9 cellular contexts compared by ENCODE assay signal in genomic region chr9:121322037-121322736, GRCh38. TPM values are rescaled to one million over a fixed set of nuclear protein-coding genes. Genes with fewer than 3 reads are reported as not detected.
A peak's percentile ranks its signal among the peaks of the same experiment; 100 is the strongest.
DNase-seq lines count a peak whose midpoint lies in the region; ATAC-seq, FAIRE-seq and TF ChIP-seq lines count a peak whose summit lies in the region.
"Had no signal": no experiment of that assay in that cellular context is flagged by ENCODE, and none has a peak within 500 bp of the region (broad histone marks: within the 10 kb centered on the region; RNA-seq: fewer than 3 reads in every experiment).

No MANE protein-coding gene starts in this region.

- peaks cover 13 to 63% of the 10 kb centered on the region in 2 donors for H3K4me1 ChIP-seq in muscle layer of duodenum (ENCODE audit: control insufficient read depth in 1 of 2, insufficient read depth in 2 of 2, low read length in 2 of 2)

- peak; percentile 88 for DNase-seq in AG09319 (ENCODE audit: extremely low read depth, low read depth)
- peak; percentile 96 for DNase-seq in LHCN-M2 (ENCODE audit: low read depth)
- peak; percentile 100 for DNase-seq in bronchial epithelial cell (ENCODE audit: low read depth)
- no peak for DNase-seq in NOMO-1 (lab: John Stamatoyannopoulos, UW; ENCODE audit: unreplicated experiment in 2 of 2)
- no peak for DNase-seq in middle frontal gyrus (ENCODE audit: extremely low spot score, low spot score)

- H3K9me3 ChIP-seq in muscle layer of duodenum (ENCODE audit: control insufficient read depth in 1 of 2, low read length in 2 of 2): no peaks in the 10 kb centered on the region

- H3K27me3 ChIP-seq in bronchial epithelial cell (ENCODE audit: control insufficient read depth, insufficient read depth, low read length) (no peaks in the 10 kb centered on the region), muscle layer of duodenum (ENCODE audit: low read depth, low read length) (no peaks in the 10 kb centered on the region)

- peaks cover 24% of the 10 kb centered on the region for H3K36me3 ChIP-seq in bronchial epithelial cell (ENCODE audit: control insufficient read depth, insufficient read depth, low read length)
- H3K36me3 ChIP-seq in muscle layer of duodenum (ENCODE audit: control insufficient read depth in 1 of 2, insufficient read depth in 2 of 2, low read length in 2 of 2): peaks cover 70 to 72% of the 10 kb centered on the region in 2 donors

- H3K4me3 ChIP-seq in bronchial epithelial cell (ENCODE audit: low read depth, low read length) (no peak overlapping the region), muscle layer of duodenum (ENCODE audit: low read depth in 1 of 2, low read length in 2 of 2) (no peak overlapping the region)

- FAIRE-seq in bronchial epithelial cell (lab: Jason Lieb, UNC): no peak
- FAIRE-seq: colon had no signal

- no peak for ATAC-seq in HG02759 (IDR thresholded peaks at IDR 0.05; ENCODE audit: unreplicated experiment)
- ATAC-seq in GM21528 (IDR thresholded peaks at IDR 0.05; ENCODE audit: low FRiP score, unreplicated experiment): no peak

- no peak for TF ChIP-seq CTCF in AG09319 (IDR thresholded peaks at IDR 0.05; ENCODE audit: low read depth, low read length)
- TF ChIP-seq CTCF in bronchial epithelial cell (IDR thresholded peaks at IDR 0.05; ENCODE audit: insufficient read depth, low read length, severe bottlenecking): no peak

- peak overlapping the region; percentile 81 for H3K27ac ChIP-seq in muscle layer of duodenum (ENCODE audit: low read length)

RNA-seq across cellular contexts. Expression of gene STOM, which starts 47.9 kb away (rescaled TPM):
- total RNA-seq in LHCN-M2 (2014; rRNA removed): 88.7 and 107 TPM in 2 replicates
- 57.1 TPM for polyA plus RNA-seq in LHCN-M2 (2012)
- 215 and 356 TPM in 2 replicates for total RNA-seq in bronchial epithelial cell

RNA-seq across cellular contexts. Expression of gene GSN, which starts 54.2 kb away (rescaled TPM):
- total RNA-seq in LHCN-M2 (2014; rRNA removed): 453 and 467 TPM in 2 replicates
- 476 TPM for polyA plus RNA-seq in LHCN-M2 (2012)
- 420 and 822 TPM in 2 replicates for total RNA-seq in bronchial epithelial cell

Comparison
In these comparisons a context has a peak if more than half of its experiments do, and no peak if none do; other contexts are left out.
1. DNase-seq: peak in AG09319 (single experiment), LHCN-M2 (single experiment) and bronchial epithelial cell (single experiment); none in NOMO-1 (0 of 2) and middle frontal gyrus (single experiment).